ENCODE assay signal across 11 cellular contexts in the genomic region with DNA sequence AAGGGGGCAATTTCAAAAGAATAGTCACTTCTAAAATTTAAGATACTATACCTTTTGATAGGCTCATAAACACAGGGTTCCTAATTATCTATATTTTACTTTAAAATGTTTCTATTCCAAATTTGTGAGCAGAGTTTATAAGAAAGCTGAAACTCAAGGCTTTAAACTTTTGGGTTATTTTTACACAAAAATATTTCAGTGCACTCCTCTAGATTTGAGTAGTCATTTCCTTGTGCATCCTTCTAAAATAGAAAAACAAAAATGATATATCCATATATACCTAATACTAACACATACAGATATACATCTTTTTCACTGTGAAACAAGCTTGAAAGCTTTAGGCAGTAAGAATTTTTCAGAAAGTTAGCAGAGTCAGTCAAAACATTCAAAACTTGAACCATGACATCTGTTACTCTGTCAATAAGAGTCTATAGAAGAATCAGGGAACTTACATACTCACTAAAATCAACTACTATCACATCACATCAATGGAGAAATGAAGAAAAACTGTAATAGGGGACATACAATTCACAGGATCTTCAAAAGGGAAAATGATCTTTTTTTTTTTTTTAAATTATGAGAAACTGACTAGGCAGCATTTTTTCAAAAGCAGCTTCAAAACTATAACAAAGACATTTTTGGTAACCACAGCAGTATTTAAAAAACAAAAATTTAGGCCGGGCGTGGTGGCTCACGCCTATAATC. TPM values are rescaled to one million over a fixed set of nuclear protein-coding genes. Genes with fewer than 3 reads are reported as not detected.
DNase-seq lines count a peak whose midpoint lies in the region; ATAC-seq and TF ChIP-seq lines count a peak whose summit lies in the region.
"Had no signal": no experiment of that assay in that cellular context is flagged by ENCODE, and none has a peak within 500 bp of the region (broad histone marks: within the 10 kb centered on the region; RNA-seq: fewer than 3 reads in every experiment).

No MANE protein-coding gene starts in this region.

- intact Hi-C loops in cardiac septum (cut with DNase I), result no loop called here
- intact Hi-C loops in activated B cell treated with CpG ODN at 0.5 μM for 24 hours (cut with micrococcal nuclease), result no loop called here
- intact Hi-C loops in testis (cut with DNase I; ENCODE audit: low total_unique reads), result no loop called here

- peaks cover 0 to 70% of the 10 kb centered on the region in 2 donors for H3K4me1 ChIP-seq in right atrium auricular region
- peaks cover 4% of the 10 kb centered on the region for H3K4me1 ChIP-seq in mesenchymal stem cell (ENCODE audit: control insufficient read depth, insufficient read depth, low read depth, low read length)
- H3K4me1 ChIP-seq in testis, result peaks cover 42% of the 10 kb centered on the region
- peaks cover 0 to 10% (median 0%) of the 10 kb centered on the region in 4 donors for H3K4me1 ChIP-seq in Peyer's patch

- H2BK12ac ChIP-seq in mesenchymal stem cell (ENCODE audit: low read length in 2 of 2), result no peak overlapping the region

- no peaks in the 10 kb centered on the region for H3K27me3 ChIP-seq in right atrium auricular region
- H3K27me3 ChIP-seq in mesenchymal stem cell (ENCODE audit: control insufficient read depth in 1 of 2, insufficient read depth in 1 of 2, low read length in 2 of 2), result no peaks in the 10 kb centered on the region
- no peaks in the 10 kb centered on the region for H3K27me3 ChIP-seq in testis
- H3K27me3 ChIP-seq in brain microvascular endothelial cell (replicated peaks), result no peaks in the 10 kb centered on the region
- H3K27me3 ChIP-seq in Peyer's patch, result no peaks in the 10 kb centered on the region
- H3K27me3 ChIP-seq: left lung had no signal

- H3K4me3 ChIP-seq in right atrium auricular region, result no peak overlapping the region
- peak overlapping the region in 1 of 2 experiments; percentile 3 for H3K4me3 ChIP-seq in mesenchymal stem cell (ENCODE audit: insufficient read depth in 1 of 2, low read depth in 1 of 2, low read length in 2 of 2)
- H3K4me3 ChIP-seq in testis, result no peak overlapping the region
- no peak overlapping the region for H3K4me3 ChIP-seq in brain microvascular endothelial cell (ENCODE audit: low read depth, low read length)
- H3K4me3 ChIP-seq in Peyer's patch, result no peak overlapping the region
- H3K4me3 ChIP-seq: left lung had no signal

- DNase-seq in right atrium auricular region (ENCODE audit: low spot score) (no peak), cardiac septum (ENCODE audit: low spot score) (no peak), activated B cell treated with CpG ODN at 0.5 μM for 24 hours (no peak), mesenchymal stem cell (no peak), testis (no peak), NCI-H1436 (lab: John Stamatoyannopoulos, UW) (no peak), brain microvascular endothelial cell (no peak), Peyer's patch (no peak)
- DNase-seq: left lung, NCI-H2081 had no signal

- H3K79me1 ChIP-seq in mesenchymal stem cell (replicated peaks; ENCODE audit: low read length, poor library complexity, severe bottlenecking), result no peaks in the 10 kb centered on the region

- H3K9me3 Mint-ChIP-seq in activated B cell treated with CpG ODN at 0.5 μM for 24 hours, result no peaks in the 10 kb centered on the region

- no peak overlapping the region for H2AK5ac ChIP-seq in mesenchymal stem cell (ENCODE audit: low read length, severe bottlenecking)

- peaks cover 61% of the 10 kb centered on the region for H3K4me1 Mint-ChIP-seq in activated B cell treated with CpG ODN at 0.5 μM for 24 hours

- H3K23ac ChIP-seq in mesenchymal stem cell (ENCODE audit: low read length in 2 of 2), result no peak overlapping the region

- H4K8ac ChIP-seq in mesenchymal stem cell (ENCODE audit: low read length), result no peak overlapping the region

- CTCF ChIA-PET in activated B cell treated with CpG ODN at 0.5 μM for 24 hours (lab: Charles Lee), result interaction anchor here (1.4 kb wide), 1 partner anchor 109 kb away, joined by 3 read pairs; no protein-coding TSS in a partner anchor

- H3K4me2 ChIP-seq in mesenchymal stem cell (ENCODE audit: low read length, poor library complexity, severe bottlenecking), result no peak overlapping the region

- no peak for ATAC-seq in activated B cell treated with CpG ODN at 0.5 μM for 24 hours (ENCODE audit: low read depth)
- ATAC-seq: left lung, Panc1 had no signal

- in situ Hi-C loops in brain microvascular endothelial cell (cut with HindIII; ENCODE audit: low pct_ligation_motif_present, low sequenced_read_pairs), result no loop called here

- H3K27ac ChIP-seq in right atrium auricular region (peak overlapping the region; percentile 19 to 22), mesenchymal stem cell (ENCODE audit: low read length, poor library complexity, severe bottlenecking) (no peak overlapping the region), testis (peak overlapping the region in 1 of 2 donors; percentile 3), brain microvascular endothelial cell (no peak overlapping the region), Peyer's patch (peak overlapping the region in 1 of 4 donors; percentile 25)
- H3K27ac ChIP-seq: left lung had no signal

- peak overlapping the region; percentile 3 for H3K27ac Mint-ChIP-seq in activated B cell treated with CpG ODN at 0.5 μM for 24 hours

- H3K9me3 ChIP-seq in right atrium auricular region (no peaks in the 10 kb centered on the region), mesenchymal stem cell (ENCODE audit: control insufficient read depth, low read length) (no peaks in the 10 kb centered on the region), testis (no peaks in the 10 kb centered on the region), Peyer's patch (no peaks in the 10 kb centered on the region)
- H3K9me3 ChIP-seq: left lung had no signal

- no peak overlapping the region for H3K4me3 Mint-ChIP-seq in activated B cell treated with CpG ODN at 0.5 μM for 24 hours

- no peak overlapping the region for H3K4ac ChIP-seq in mesenchymal stem cell (ENCODE audit: low read depth in 1 of 2, low read length in 2 of 2)

- no peak overlapping the region for H4K91ac ChIP-seq in mesenchymal stem cell (ENCODE audit: low read length)

- H3K14ac ChIP-seq in mesenchymal stem cell (ENCODE audit: low read length in 2 of 2), result no peak overlapping the region

- TF ChIP-seq POLR2A in testis (IDR thresholded peaks at IDR 0.05) (no peak), Peyer's patch (IDR thresholded peaks at IDR 0.05) (no peak)

- H2BK5ac ChIP-seq in mesenchymal stem cell (ENCODE audit: low read depth, low read length, poor library complexity, severe bottlenecking), result no peak overlapping the region

- H3K27me3 Mint-ChIP-seq in activated B cell treated with CpG ODN at 0.5 μM for 24 hours, result no peaks in the 10 kb centered on the region

- H3K9ac ChIP-seq in mesenchymal stem cell (ENCODE audit: low read length), result peak overlapping the region; percentile 59

- H3K36me3 Mint-ChIP-seq in activated B cell treated with CpG ODN at 0.5 μM for 24 hours (ENCODE audit: low read depth), result peaks cover 11% of the 10 kb centered on the region

- H3K36me3 ChIP-seq in right atrium auricular region (no peaks in the 10 kb centered on the region), mesenchymal stem cell (ENCODE audit: control insufficient read depth in 1 of 2, insufficient read depth in 2 of 2, low read depth in 1 of 2, low read length in 2 of 2) (no peaks in the 10 kb centered on the region), testis (ENCODE audit: low read depth, missing control alignments) (no peaks in the 10 kb centered on the region), brain microvascular endothelial cell (replicated peaks) (no peaks in the 10 kb centered on the region), Peyer's patch (no peaks in the 10 kb centered on the region)
- H3K36me3 ChIP-seq: left lung had no signal

- H2AFZ ChIP-seq in mesenchymal stem cell (ENCODE audit: low read depth, low read length), result no peak overlapping the region

- no peak overlapping the region for H3K18ac ChIP-seq in mesenchymal stem cell (ENCODE audit: low read depth in 1 of 2, low read length in 2 of 2)

- H2BK120ac ChIP-seq in mesenchymal stem cell (ENCODE audit: low read depth, low read length), result no peak overlapping the region

- H2BK15ac ChIP-seq in mesenchymal stem cell (ENCODE audit: low read depth, poor library complexity, severe bottlenecking), result no peak overlapping the region

- WGBS in mesenchymal stem cell, result 97% methylated on average over 3 of the region's 3 CpGs
- 75 to 87% methylated on average over 3 of the region's 3 CpGs for WGBS in testis, 2 donors

- POLR2A ChIA-PET in activated B cell treated with CpG ODN at 0.5 μM for 24 hours (lab: Charles Lee), result interaction anchor here (0.5 to 0.7 kb wide), 4 partner anchors 11 to 604 kb away, joined by 3 to 4 read pairs (median 4); no protein-coding TSS in a partner anchor

- TF ChIP-seq CTCF in right atrium auricular region (IDR thresholded peaks at IDR 0.05) (no peak), activated B cell treated with CpG ODN at 0.5 μM for 24 hours (IDR thresholded peaks at IDR 0.05) (no peak), testis (IDR thresholded peaks at IDR 0.05) (no peak), brain microvascular endothelial cell (IDR thresholded peaks at IDR 0.05; ENCODE audit: low read depth, low read length, missing control alignments) (no peak), Peyer's patch (IDR thresholded peaks at IDR 0.05) (no peak)

RNA-seq across cellular contexts. Expression of a gene that starts 5.1 kb away (rescaled TPM):
- total RNA-seq in right atrium auricular region, result 10 to 100 TPM; 27.6 to 35.5 TPM
- 43.8 TPM for total RNA-seq in cardiac septum
- total RNA-seq in activated B cell treated with CpG ODN at 0.5 μM for 24 hours, result 63.2 and 71.0 TPM in 2 replicates
- polyA plus RNA-seq in mesenchymal stem cell (2013, experiment 1 of 2), result 48.0 TPM
- 50.3 TPM for polyA plus RNA-seq in mesenchymal stem cell (2013, experiment 2 of 2)
- total RNA-seq in testis, result 10 to 100 TPM; 53.5 to 83.2 TPM
- 56.6 TPM for polyA plus RNA-seq in testis (ENCODE audit: insufficient read depth, low read depth, low replicate concordance)
- total RNA-seq in Peyer's patch, result 100 to 1,000 TPM in 1 of 4 donors, 10 to 100 TPM in 2, 1 to 10 TPM in 1; 8.9 to 118 (median 34.4) TPM

Comparison
In these comparisons a context has a peak if more than half of its experiments do, and no peak if none do; other contexts are left out.
1. H3K27ac ChIP-seq: peak in right atrium auricular region (2 of 2); none in mesenchymal stem cell (single experiment) and brain microvascular endothelial cell (single experiment).